In genomic region chr17:73546121-73546520, GRCh38 we compare ENCODE assay signal across 20 cellular contexts.
A peak's percentile ranks its signal among the peaks of the same experiment; 100 is the strongest.
DNase-seq lines count a peak whose midpoint lies in the region; ATAC-seq, FAIRE-seq and TF ChIP-seq lines count a peak whose summit lies in the region.
"Had no signal": no experiment of that assay in that cellular context is flagged by ENCODE, and none has a peak within 500 bp of the region (broad histone marks: within the 10 kb centered on the region; RNA-seq: fewer than 3 reads in every experiment).

No MANE protein-coding gene starts in this region.

- H3K27me3 ChIP-seq in bronchial epithelial cell (ENCODE audit: control insufficient read depth, insufficient read depth, low read length) = no peaks in the 10 kb centered on the region
- no peaks in the 10 kb centered on the region for H3K27me3 ChIP-seq in ascending aorta
- H3K27me3 ChIP-seq: BLaER1 treated with 17β-estradiol and CSF1 and Interleukin-3, amounts not matched to agents 10 nM and 100 nM had no signal

- no peak overlapping the region for H3K4me3 ChIP-seq in HEK293 (ENCODE audit: low read depth, low read length)
- H3K4me3 ChIP-seq in bronchial epithelial cell (ENCODE audit: low read depth, low read length) = no peak overlapping the region
- H3K4me3 ChIP-seq in ascending aorta = no peak overlapping the region
- H3K4me3 ChIP-seq: A549; BLaER1 treated with 17β-estradiol and CSF1 and Interleukin-3, amounts not matched to agents 10 nM and 100 nM had no signal

- peak in 2 of 3 experiments; percentile 11 to 52 for DNase-seq in NCI-H1417 (lab: John Stamatoyannopoulos, UW)
- DNase-seq in NCI-H1417 treated with DMSO at 0.1 percent for 48 hours (lab: John Stamatoyannopoulos, UW) = no peak
- peak; percentile 58 for DNase-seq in bronchial epithelial cell (ENCODE audit: low read depth)
- peak; percentile 63 for DNase-seq in left kidney (ENCODE audit: low read depth, low spot score)
- DNase-seq in ascending aorta (ENCODE audit: low spot score in 2 of 2) = no peak
- no peak for DNase-seq in amygdala (lab: John Stamatoyannopoulos, UW)
- DNase-seq: CD8-positive, alpha-beta memory T cell; GF-D8; KG1; NCI-H1694 treated with DMSO at 0.1 percent for 48 hours; NCI-H2107; SHP77 treated with DMSO at 0.1 percent for 48 hours had no signal

- no peak for TF ChIP-seq CTCF in HEK293 (tag by site-specific recombination; IDR thresholded peaks at IDR 0.05)
- TF ChIP-seq CTCF in bronchial epithelial cell (IDR thresholded peaks at IDR 0.05; ENCODE audit: insufficient read depth, low read length, severe bottlenecking) = no peak
- no peak for TF ChIP-seq CTCF in ascending aorta (IDR thresholded peaks at IDR 0.05)

- H3K27ac ChIP-seq in HEK293 (ENCODE audit: extremely low read depth, low read depth, low read length) (no peak overlapping the region), ascending aorta (no peak overlapping the region)
- H3K27ac ChIP-seq: A549 had no signal

- H3K9me3 ChIP-seq in HEK293 (ENCODE audit: control insufficient read depth, insufficient read depth, low read depth, low read length) = no peaks in the 10 kb centered on the region
- no peaks in the 10 kb centered on the region for H3K9me3 ChIP-seq in ascending aorta
- H3K9me3 ChIP-seq: A549; BLaER1 treated with 17β-estradiol and CSF1 and Interleukin-3, amounts not matched to agents 10 nM and 100 nM had no signal

- intact Hi-C loops in ascending aorta (cut with DNase I) = no loop called here

- H3K36me3 ChIP-seq in HEK293 (ENCODE audit: control insufficient read depth in 2 of 2, insufficient read depth in 1 of 2, low read length in 2 of 2) (no peaks in the 10 kb centered on the region), bronchial epithelial cell (ENCODE audit: control insufficient read depth, insufficient read depth, low read length) (no peaks in the 10 kb centered on the region), ascending aorta (no peaks in the 10 kb centered on the region)
- H3K36me3 ChIP-seq: BLaER1 treated with 17β-estradiol and CSF1 and Interleukin-3, amounts not matched to agents 10 nM and 100 nM had no signal

- POLR2A ChIA-PET in HEK293 (lab: Yijun Ruan, JAX) = no interaction called here

- no peak for FAIRE-seq in bronchial epithelial cell (lab: Jason Lieb, UNC)
- FAIRE-seq: A549, D721Med, GM12891, H54, HepG2 had no signal

- CTCF ChIA-PET in HEK293 (lab: Yijun Ruan, JAX) = interaction anchor here (1.3 kb wide), 1 partner anchor 117 kb away, joined by 3 read pairs; no protein-coding TSS in a partner anchor

- no peak for ATAC-seq in GM19467 (IDR thresholded peaks at IDR 0.05; ENCODE audit: unreplicated experiment)

- H3K4me1 ChIP-seq in HEK293 (ENCODE audit: control insufficient read depth, insufficient read depth, low read length) = peaks cover 4% of the 10 kb centered on the region; the same call in 1 of the 2 replicates
- H3K4me1 ChIP-seq in ascending aorta = no peaks in the 10 kb centered on the region
- H3K4me1 ChIP-seq: A549 had no signal

TF ChIP-seq in HEK293, 187 proteins besides CTCF, POLR2A, EP300 and RAD21:
- TF ChIP-seq MEIS1 (CRISPR knock-in tag; IDR thresholded peaks at IDR 0.05; ENCODE audit: borderline replicate concordance) (no peak), EGR2 (tag by site-specific recombination; IDR thresholded peaks at IDR 0.05; ENCODE audit: low read depth) (0 out of 2 replicates have a peak, but pooled peaks have one; percentile 15), ZNF530 (tag by site-specific recombination; IDR thresholded peaks at IDR 0.05; ENCODE audit: low read depth) (no peak), ZNF645 (tag by site-specific recombination; IDR thresholded peaks at IDR 0.05) (no peak), ZNF776 (tag by site-specific recombination; IDR thresholded peaks at IDR 0.05; ENCODE audit: borderline replicate concordance) (no peak), ZBTB48 (tag by site-specific recombination; IDR thresholded peaks at IDR 0.05) (no peak), ZNF221 (tag by site-specific recombination; IDR thresholded peaks at IDR 0.05; ENCODE audit: borderline replicate concordance) (no peak), ZNF114 (tag by site-specific recombination; IDR thresholded peaks at IDR 0.05) (no peak)

Comparison
In these comparisons a context has a peak if more than half of its experiments do, and no peak if none do; other contexts are left out.
1. DNase-seq: peak in NCI-H1417 (2 of 3), bronchial epithelial cell (single experiment) and left kidney (single experiment); none in NCI-H1417 treated with DMSO at 0.1 percent for 48 hours (single experiment), ascending aorta (0 of 2) and amygdala (0 of 56).